ENCODE assay signal across 31 cellular contexts in the genomic region with DNA sequence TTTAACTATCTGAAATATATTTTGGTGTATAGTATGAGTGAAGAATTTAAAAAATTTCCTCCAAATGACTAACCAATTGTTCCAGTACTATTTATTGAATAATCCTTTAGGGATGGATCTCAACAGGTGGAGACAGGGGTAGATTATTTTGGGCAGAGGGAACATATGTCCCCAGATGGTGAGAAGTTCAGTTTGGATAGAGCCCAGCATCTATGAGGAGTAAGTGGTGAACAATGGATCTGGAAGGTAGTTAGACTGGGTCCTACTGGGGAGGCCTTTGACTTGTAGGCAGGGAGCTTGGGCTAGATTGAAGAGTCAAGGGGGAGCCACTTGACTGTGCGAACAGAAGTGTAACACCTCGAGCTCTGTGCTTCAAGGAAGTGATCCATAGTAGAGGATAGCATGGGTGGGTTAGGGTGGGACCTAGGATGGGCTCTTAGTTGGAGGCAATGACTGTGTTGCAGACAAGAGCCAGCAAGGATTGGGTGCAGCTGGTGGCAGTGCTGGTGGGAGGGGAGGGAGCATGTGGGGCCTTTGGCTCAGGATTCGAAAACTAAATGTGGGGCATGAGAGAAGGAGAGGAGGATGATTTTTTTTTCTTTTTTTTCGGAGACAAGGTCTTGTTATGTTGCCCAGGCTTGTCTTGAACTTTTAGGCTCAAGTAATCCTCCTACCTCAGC. TPM values are rescaled to one million over a fixed set of nuclear protein-coding genes. Genes with fewer than 3 reads are reported as not detected.
DNase-seq lines count a peak whose midpoint lies in the region; ATAC-seq and TF ChIP-seq lines count a peak whose summit lies in the region.
"Had no signal": no experiment of that assay in that cellular context is flagged by ENCODE, and none has a peak within 500 bp of the region (broad histone marks: within the 10 kb centered on the region; RNA-seq: fewer than 3 reads in every experiment).

No MANE protein-coding gene starts in this region.

- H3K27ac ChIP-seq in CD4-positive, CD25-positive, alpha-beta regulatory T cell (ENCODE audit: insufficient read depth, low read length, poor library complexity, severe bottlenecking) = no peak overlapping the region
- no peak overlapping the region for H3K27ac ChIP-seq in CD4-positive, alpha-beta T cell (ENCODE audit: low read depth, low read length)
- H3K27ac ChIP-seq: BLaER1, body of pancreas, esophagus squamous epithelium, foreskin keratinocyte, left ventricle myocardium inferior, transverse colon, WERI-Rb-1 had no signal

- DNase-seq in CD4-positive, CD25-positive, alpha-beta regulatory T cell = no peak
- DNase-seq in CD4-positive, alpha-beta T cell = no peak
- no peak for DNase-seq in activated CD8-positive, alpha-beta T cell treated with anti-CD3 and anti-CD28 coated beads, Interleukin-2, amount 10 ng/mL, durations not matched to agents 7 days and 5 days
- no peak for DNase-seq in naive thymus-derived CD8-positive, alpha-beta T cell
- no peak for DNase-seq in SK-N-DZ (ENCODE audit: low spot score)
- DNase-seq in T-helper 1 cell = no peak
- DNase-seq: activated CD4-positive, alpha-beta T cell treated with anti-CD3 and anti-CD28 coated beads, Interleukin-2, amount 50 U/mL, for 1 hour; activated CD8-positive, alpha-beta memory T cell treated with anti-CD3 and anti-CD28 coated beads, Interleukin-2, amount 50 U/mL, for 4 hours; activated effector memory CD4-positive, alpha-beta T cell treated with anti-CD3 and anti-CD28 coated beads, Interleukin-2, amount 50 U/mL, for 16 hours; body of pancreas; Calu3; cerebellar nuclear complex; esophagus squamous epithelium; foreskin keratinocyte; head of caudate nucleus; Karpas-422; left ventricle myocardium inferior; mesenchymal stem cell; NCI-H1417 treated with DMSO at 0.1 percent for 48 hours; NCI-H2081; NCI-H345; NCI-H748 treated with DMSO at 0.1 percent for 48 hours; occipital lobe; Right ventricle myocardium superior; stimulated activated CD4-positive, alpha-beta T cell treated with anti-CD3 and anti-CD28 coated beads, Interleukin-4, amount 100 ng/mL, for 24 hours; transverse colon; WERI-Rb-1 had no signal

- intact Hi-C loops in CD4-positive, alpha-beta T cell (cut with DNase I, micrococcal nuclease) = loop anchor here (5.0 kb wide), 2 partner anchors 108 to 282 kb away; a partner anchor contains a TSS

- H3K27me3 ChIP-seq in CD4-positive, CD25-positive, alpha-beta regulatory T cell (ENCODE audit: control insufficient read depth, insufficient read depth, low read length) = no peaks in the 10 kb centered on the region
- H3K27me3 ChIP-seq in CD4-positive, alpha-beta T cell (ENCODE audit: control insufficient read depth, insufficient read depth, low read length) = no peaks in the 10 kb centered on the region
- H3K27me3 ChIP-seq: BLaER1, body of pancreas, esophagus squamous epithelium, foreskin keratinocyte, transverse colon had no signal

- peaks cover 0 to 3% (median 0%) of the 10 kb centered on the region in 7 donors for H3K9me3 Mint-ChIP-seq in CD4-positive, CD25-positive, alpha-beta regulatory T cell
- peaks cover 3% of the 10 kb centered on the region for H3K9me3 Mint-ChIP-seq in CD4-positive, alpha-beta T cell
- no peaks in the 10 kb centered on the region for H3K9me3 Mint-ChIP-seq in activated CD8-positive, alpha-beta T cell treated with anti-CD3 and anti-CD28 coated beads, Interleukin-2, amount 10 ng/mL, durations not matched to agents 7 days and 5 days (ENCODE audit: insufficient read depth)
- H3K9me3 Mint-ChIP-seq in naive thymus-derived CD8-positive, alpha-beta T cell = peaks cover 0 to 14% (median 0%) of the 10 kb centered on the region in 9 donors

- H3K4me3 Mint-ChIP-seq in CD4-positive, CD25-positive, alpha-beta regulatory T cell = peak overlapping the region in 1 of 4 donors; percentile 29
- no peak overlapping the region for H3K4me3 Mint-ChIP-seq in CD4-positive, alpha-beta T cell
- no peak overlapping the region for H3K4me3 Mint-ChIP-seq in activated CD8-positive, alpha-beta T cell treated with anti-CD3 and anti-CD28 coated beads, Interleukin-2, amount 10 ng/mL, durations not matched to agents 7 days and 5 days
- peak overlapping the region in 1 of 10 donors; percentile 14 for H3K4me3 Mint-ChIP-seq in naive thymus-derived CD8-positive, alpha-beta T cell
- H3K4me3 Mint-ChIP-seq: GM23338 had no signal

- H3K9me3 ChIP-seq in CD4-positive, CD25-positive, alpha-beta regulatory T cell (ENCODE audit: control insufficient read depth in 2 of 2, low read length in 2 of 2) = no peaks in the 10 kb centered on the region
- peaks cover under 1% of the 10 kb centered on the region for H3K9me3 ChIP-seq in CD4-positive, alpha-beta T cell (ENCODE audit: control insufficient read depth, low read length)
- H3K9me3 ChIP-seq: BLaER1, body of pancreas, esophagus squamous epithelium, left ventricle myocardium inferior, transverse colon had no signal

- H3K27me3 Mint-ChIP-seq in CD4-positive, CD25-positive, alpha-beta regulatory T cell = peaks cover 5% of the 10 kb centered on the region
- no peaks in the 10 kb centered on the region for H3K27me3 Mint-ChIP-seq in CD4-positive, alpha-beta T cell
- H3K27me3 Mint-ChIP-seq in activated CD8-positive, alpha-beta T cell treated with anti-CD3 and anti-CD28 coated beads, Interleukin-2, amount 10 ng/mL, durations not matched to agents 7 days and 5 days (ENCODE audit: low read depth) = no peaks in the 10 kb centered on the region
- H3K27me3 Mint-ChIP-seq in naive thymus-derived CD8-positive, alpha-beta T cell = no peaks in the 10 kb centered on the region

- POLR2A ChIA-PET in CD4-positive, alpha-beta T cell (lab: Charles Lee) = interaction anchor here (0.5 kb wide), 1 partner anchor 44 kb away, joined by 3 read pairs; no protein-coding TSS in a partner anchor
- POLR2A ChIA-PET in activated CD8-positive, alpha-beta T cell treated with anti-CD3 and anti-CD28 coated beads, Interleukin-2, amount 10 ng/mL, durations not matched to agents 7 days and 5 days (lab: Charles Lee) = interaction anchor here (1.1 kb wide), 1 partner anchor 41 kb away, joined by 3 read pairs; no protein-coding TSS in a partner anchor
- POLR2A ChIA-PET in naive thymus-derived CD8-positive, alpha-beta T cell (lab: Charles Lee) = interaction anchor here (1.0 kb wide), 1 partner anchor 440 kb away, joined by 3 read pairs; no protein-coding TSS in a partner anchor

- peaks cover 3% of the 10 kb centered on the region for H3K36me3 Mint-ChIP-seq in CD4-positive, CD25-positive, alpha-beta regulatory T cell
- H3K36me3 Mint-ChIP-seq in CD4-positive, alpha-beta T cell (ENCODE audit: low read depth) = peaks cover 15% of the 10 kb centered on the region
- peaks cover 10% of the 10 kb centered on the region for H3K36me3 Mint-ChIP-seq in activated CD8-positive, alpha-beta T cell treated with anti-CD3 and anti-CD28 coated beads, Interleukin-2, amount 10 ng/mL, durations not matched to agents 7 days and 5 days (ENCODE audit: low read depth)
- H3K36me3 Mint-ChIP-seq in naive thymus-derived CD8-positive, alpha-beta T cell = peaks cover 3 to 5% (median 3%) of the 10 kb centered on the region in 3 donors

- peaks cover 5 to 26% (median 20%) of the 10 kb centered on the region in 4 donors for H3K4me1 Mint-ChIP-seq in CD4-positive, CD25-positive, alpha-beta regulatory T cell
- peaks cover 34% of the 10 kb centered on the region for H3K4me1 Mint-ChIP-seq in CD4-positive, alpha-beta T cell (ENCODE audit: low read depth)
- peaks cover 44% of the 10 kb centered on the region for H3K4me1 Mint-ChIP-seq in activated CD8-positive, alpha-beta T cell treated with anti-CD3 and anti-CD28 coated beads, Interleukin-2, amount 10 ng/mL, durations not matched to agents 7 days and 5 days (ENCODE audit: low read depth)
- peaks cover 20 to 46% (median 39%) of the 10 kb centered on the region in 4 donors for H3K4me1 Mint-ChIP-seq in naive thymus-derived CD8-positive, alpha-beta T cell

- no peak overlapping the region for H3K4me3 ChIP-seq in CD4-positive, CD25-positive, alpha-beta regulatory T cell (ENCODE audit: low read depth, low read length)
- H3K4me3 ChIP-seq: BLaER1, body of pancreas, esophagus squamous epithelium, GM23338, left ventricle myocardium inferior, transverse colon had no signal

- ATAC-seq in CD4-positive, CD25-positive, alpha-beta regulatory T cell (ENCODE audit: low read depth in 2 of 2) = no peak
- no peak for ATAC-seq in CD4-positive, alpha-beta T cell (ENCODE audit: poor library complexity)
- no peak for ATAC-seq in activated CD8-positive, alpha-beta T cell treated with anti-CD3 and anti-CD28 coated beads, Interleukin-2, amount 10 ng/mL, durations not matched to agents 7 days and 5 days
- ATAC-seq in naive thymus-derived CD8-positive, alpha-beta T cell = no peak
- no peak for ATAC-seq in GM21381 (IDR thresholded peaks at IDR 0.05; ENCODE audit: unreplicated experiment)
- ATAC-seq: body of pancreas, foreskin keratinocyte, GM23338, HepG2 had no signal

- CTCF ChIA-PET in CD4-positive, alpha-beta T cell (lab: Charles Lee) = no interaction called here
- CTCF ChIA-PET in activated CD8-positive, alpha-beta T cell treated with anti-CD3 and anti-CD28 coated beads, Interleukin-2, amount 10 ng/mL, durations not matched to agents 7 days and 5 days (lab: Charles Lee) = no interaction called here

- no peaks in the 10 kb centered on the region for H3K36me3 ChIP-seq in CD4-positive, CD25-positive, alpha-beta regulatory T cell (ENCODE audit: control insufficient read depth, insufficient read depth, low read length)
- H3K36me3 ChIP-seq: BLaER1, esophagus squamous epithelium, left ventricle myocardium inferior, transverse colon had no signal

- TF ChIP-seq CTCF in CD4-positive, alpha-beta T cell (IDR thresholded peaks at IDR 0.05) = no peak

- peak overlapping the region in 2 of 3 donors; percentile 20 to 56 for H3K27ac Mint-ChIP-seq in CD4-positive, CD25-positive, alpha-beta regulatory T cell
- H3K27ac Mint-ChIP-seq in CD4-positive, alpha-beta T cell = peak overlapping the region; percentile 100
- peak overlapping the region; percentile 2 for H3K27ac Mint-ChIP-seq in activated CD8-positive, alpha-beta T cell treated with anti-CD3 and anti-CD28 coated beads, Interleukin-2, amount 10 ng/mL, durations not matched to agents 7 days and 5 days
- H3K27ac Mint-ChIP-seq in naive thymus-derived CD8-positive, alpha-beta T cell = peak overlapping the region in 9 of 10 donors; percentile 18 to 98 (median 78)
- H3K27ac Mint-ChIP-seq: GM23338 had no signal

- peaks cover 16% of the 10 kb centered on the region for H3K4me1 ChIP-seq in CD4-positive, CD25-positive, alpha-beta regulatory T cell (ENCODE audit: control insufficient read depth, insufficient read depth, low read length, poor library complexity, severe bottlenecking)
- H3K4me1 ChIP-seq: foreskin keratinocyte had no signal

RNA-seq across cellular contexts. Expression of a gene that starts 3.9 kb away (rescaled TPM):
- 29.9 TPM for total RNA-seq in CD4-positive, CD25-positive, alpha-beta regulatory T cell
- polyA plus RNA-seq in CD4-positive, CD25-positive, alpha-beta regulatory T cell = 1 to 10 TPM; 1.1 to 2.5 (median 1.9) TPM
- total RNA-seq in CD4-positive, alpha-beta T cell = 10 to 100 TPM; 17.0 to 17.4 TPM
- total RNA-seq in activated CD8-positive, alpha-beta T cell treated with anti-CD3 and anti-CD28 coated beads, Interleukin-2, amount 10 ng/mL, durations not matched to agents 7 days and 5 days = 10 to 100 TPM; 26.8 to 28.0 TPM
- 10 to 100 TPM; 28.1 TPM for total RNA-seq in naive thymus-derived CD8-positive, alpha-beta T cell
- polyA plus RNA-seq in naive thymus-derived CD8-positive, alpha-beta T cell = 1 to 10 TPM; 2.0 to 3.2 (median 2.6) TPM
- 14.0 and 15.5 TPM in 2 replicates for polyA plus RNA-seq in SK-N-DZ (2014; cell fraction: cytosol; rRNA removed)
- polyA plus RNA-seq in SK-N-DZ (2014; cell fraction: nucleus; rRNA removed) = 9.3 and 13.7 TPM in 2 replicates

RNA-seq across cellular contexts. Expression of a gene that starts 41.3 kb away (rescaled TPM):
- total RNA-seq in CD4-positive, CD25-positive, alpha-beta regulatory T cell = 186 TPM
- polyA plus RNA-seq in CD4-positive, CD25-positive, alpha-beta regulatory T cell = 100 to 1,000 TPM; 250 to 315 (median 275) TPM
- total RNA-seq in CD4-positive, alpha-beta T cell = 100 to 1,000 TPM; 145 to 156 TPM
- total RNA-seq in activated CD8-positive, alpha-beta T cell treated with anti-CD3 and anti-CD28 coated beads, Interleukin-2, amount 10 ng/mL, durations not matched to agents 7 days and 5 days = 100 to 1,000 TPM; 435 to 439 TPM
- 100 to 1,000 TPM; 156 to 164 TPM for total RNA-seq in naive thymus-derived CD8-positive, alpha-beta T cell
- polyA plus RNA-seq in naive thymus-derived CD8-positive, alpha-beta T cell = 100 to 1,000 TPM; 236 to 254 (median 247) TPM
- polyA plus RNA-seq in SK-N-DZ (2014; cell fraction: cytosol; rRNA removed) = 368 and 471 TPM in 2 replicates
- polyA plus RNA-seq in SK-N-DZ (2014; cell fraction: nucleus; rRNA removed) = 232 and 248 TPM in 2 replicates

Comparison
In these comparisons a context has a peak if more than half of its experiments do, and no peak if none do; other contexts are left out.
1. H3K27ac Mint-ChIP-seq: peak in every context shown above with its lines; median percentile 100 in CD4-positive, alpha-beta T cell; 78 in naive thymus-derived CD8-positive, alpha-beta T cell; 38 in CD4-positive, CD25-positive, alpha-beta regulatory T cell; 2 in activated CD8-positive, alpha-beta T cell treated with anti-CD3 and anti-CD28 coated beads, Interleukin-2, amount 10 ng/mL, durations not matched to agents 7 days and 5 days.